14 cellular contexts compared by ENCODE assay signal in genomic region chr15:31461911-31462480, GRCh38.
DNase-seq lines count a peak whose midpoint lies in the region; ATAC-seq and TF ChIP-seq lines count a peak whose summit lies in the region.
"Had no signal": no experiment of that assay in that cellular context is flagged by ENCODE, and none has a peak within 500 bp of the region (broad histone marks: within the 10 kb centered on the region; RNA-seq: fewer than 3 reads in every experiment).

No MANE protein-coding gene starts in this region.

- no peaks in the 10 kb centered on the region for H3K9me3 Mint-ChIP-seq in activated CD8-positive, alpha-beta T cell treated with anti-CD3 and anti-CD28 coated beads for 36 hours
- H3K9me3 Mint-ChIP-seq in activated CD8-positive, alpha-beta T cell treated with anti-CD3 and anti-CD28 coated beads, Interleukin-2, amount 10 ng/mL, durations not matched to agents 7 days and 5 days (ENCODE audit: insufficient read depth): no peaks in the 10 kb centered on the region
- H3K9me3 Mint-ChIP-seq: activated naive CD4-positive, alpha-beta T cell treated with anti-CD3 and anti-CD28 coated beads, Interleukin-2, amount 50 U/mL, for 72 hours had no signal

- H3K36me3 ChIP-seq in OCI-LY7 (ENCODE audit: insufficient read depth, low read length): no peaks in the 10 kb centered on the region
- H3K36me3 ChIP-seq in spleen: no peaks in the 10 kb centered on the region

- H3K4me1 Mint-ChIP-seq in activated CD8-positive, alpha-beta T cell treated with anti-CD3 and anti-CD28 coated beads for 36 hours (ENCODE audit: low read depth): peaks cover 22% of the 10 kb centered on the region
- peaks cover 9% of the 10 kb centered on the region for H3K4me1 Mint-ChIP-seq in activated CD8-positive, alpha-beta T cell treated with anti-CD3 and anti-CD28 coated beads, Interleukin-2, amount 10 ng/mL, durations not matched to agents 7 days and 5 days (ENCODE audit: low read depth)

- H3K27ac ChIP-seq in OCI-LY7 (ENCODE audit: low read depth, low read length, poor library complexity, severe bottlenecking) (peak overlapping the region; percentile 96), spleen (no peak overlapping the region), dorsolateral prefrontal cortex (no peak overlapping the region)

- no TSS peak for BruUV-seq in OCI-LY7 (replicated peaks; lab: Mats Ljungman, UMichigan)

- no peaks in the 10 kb centered on the region for H4K20me1 ChIP-seq in OCI-LY7 (ENCODE audit: insufficient read depth, low read length)

- no peak for ATAC-seq in activated CD8-positive, alpha-beta T cell treated with anti-CD3 and anti-CD28 coated beads for 36 hours
- no peak for ATAC-seq in activated CD8-positive, alpha-beta T cell treated with anti-CD3 and anti-CD28 coated beads, Interleukin-2, amount 10 ng/mL, durations not matched to agents 7 days and 5 days
- ATAC-seq: activated naive CD4-positive, alpha-beta T cell treated with anti-CD3 and anti-CD28 coated beads, Interleukin-2, amount 50 U/mL, for 72 hours; T-helper 17 cell had no signal

- H3K4me1 ChIP-seq in OCI-LY7 (ENCODE audit: insufficient read depth, low read length, poor library complexity, severe bottlenecking) (peaks cover 88% of the 10 kb centered on the region), spleen (peaks cover 0 to 44% (median 25%) of the 10 kb centered on the region in 6 donors)

- TF ChIP-seq CTCF in activated CD8-positive, alpha-beta T cell treated with anti-CD3 and anti-CD28 coated beads for 36 hours (IDR thresholded peaks at IDR 0.05): peak; percentile 10
- peak; percentile 74 for TF ChIP-seq CTCF in OCI-LY7 (conservative IDR thresholded peaks at IDR 0.05; ENCODE audit: low read length)
- TF ChIP-seq CTCF in fibroblast of villous mesenchyme (IDR thresholded peaks at IDR 0.05; ENCODE audit: insufficient read depth, low read depth, low read length): peak; percentile 35
- no peak for TF ChIP-seq CTCF in spleen (IDR thresholded peaks at IDR 0.05 in 8 of 11, conservative IDR thresholded peaks at IDR 0.05 in 3 of 11)
- TF ChIP-seq CTCF in dorsolateral prefrontal cortex (IDR thresholded peaks at IDR 0.05 in 54 of 56, conservative IDR thresholded peaks at IDR 0.05 in 2 of 56; ENCODE audit: low read depth in 1 of 56, partially characterized antibody in 56 of 56): peak in 13 of 56 donors; percentile 7 to 26 (median 20)

- WGBS in spleen, 5 donors: 76 to 94% (median 89%) methylated on average over 9 of the region's 9 CpGs

- no peaks in the 10 kb centered on the region for H3K36me3 Mint-ChIP-seq in activated CD8-positive, alpha-beta T cell treated with anti-CD3 and anti-CD28 coated beads for 36 hours (ENCODE audit: low read depth)
- no peaks in the 10 kb centered on the region for H3K36me3 Mint-ChIP-seq in activated CD8-positive, alpha-beta T cell treated with anti-CD3 and anti-CD28 coated beads, Interleukin-2, amount 10 ng/mL, durations not matched to agents 7 days and 5 days (ENCODE audit: low read depth)
- H3K36me3 Mint-ChIP-seq: activated naive CD4-positive, alpha-beta T cell treated with anti-CD3 and anti-CD28 coated beads, Interleukin-2, amount 50 U/mL, for 72 hours had no signal

- H3K4me3 ChIP-seq in OCI-LY7 (ENCODE audit: low read depth, low read length, poor library complexity, severe bottlenecking) (peak overlapping the region; percentile 18), fibroblast of villous mesenchyme (ENCODE audit: low read depth, low read length) (no peak overlapping the region), spleen (no peak overlapping the region), dorsolateral prefrontal cortex (no peak overlapping the region)

- H2AFZ ChIP-seq in OCI-LY7 (ENCODE audit: low read length): peak overlapping the region; percentile 39; the same call in 1 of the 2 replicates

- H3K27me3 Mint-ChIP-seq in activated CD8-positive, alpha-beta T cell treated with anti-CD3 and anti-CD28 coated beads for 36 hours: no peaks in the 10 kb centered on the region
- H3K27me3 Mint-ChIP-seq in activated CD8-positive, alpha-beta T cell treated with anti-CD3 and anti-CD28 coated beads, Interleukin-2, amount 10 ng/mL, durations not matched to agents 7 days and 5 days (ENCODE audit: low read depth): no peaks in the 10 kb centered on the region
- H3K27me3 Mint-ChIP-seq: T-helper 17 cell had no signal

- no peak for DNase-seq in activated CD8-positive, alpha-beta T cell treated with anti-CD3 and anti-CD28 coated beads for 36 hours
- DNase-seq in activated CD8-positive, alpha-beta T cell treated with anti-CD3 and anti-CD28 coated beads, Interleukin-2, amount 10 ng/mL, durations not matched to agents 7 days and 5 days: no peak
- DNase-seq in OCI-LY7 (ENCODE audit: low spot score) (peak; percentile 59), fibroblast of villous mesenchyme (ENCODE audit: low read depth) (no peak), spleen (peak; percentile 40), dorsolateral prefrontal cortex (no peak), cerebellar cortex (ENCODE audit: low spot score) (no peak)
- no peak for DNase-seq in stimulated activated CD4-positive, alpha-beta T cell treated with anti-CD3 and anti-CD28 coated beads, Interleukin-4, amount 100 ng/mL, for 24 hours
- DNase-seq: cortex of kidney; DMS79 treated with DMSO at 0.1 percent for 48 hours; NCI-H1092; stimulated activated CD4-positive, alpha-beta T cell treated with anti-CD3 and anti-CD28 coated beads, Interleukin-15, amount 100 ng/mL, for 24 hours; T-helper 17 cell had no signal

- no peak for TF ChIP-seq POLR2A in spleen (IDR thresholded peaks at IDR 0.05)

- H3K9me3 ChIP-seq in OCI-LY7 (ENCODE audit: low read length) (no peaks in the 10 kb centered on the region), spleen (no peaks in the 10 kb centered on the region)

- no peak overlapping the region for H3K4me3 Mint-ChIP-seq in activated CD8-positive, alpha-beta T cell treated with anti-CD3 and anti-CD28 coated beads for 36 hours
- no peak overlapping the region for H3K4me3 Mint-ChIP-seq in activated CD8-positive, alpha-beta T cell treated with anti-CD3 and anti-CD28 coated beads, Interleukin-2, amount 10 ng/mL, durations not matched to agents 7 days and 5 days
- H3K4me3 Mint-ChIP-seq: T-helper 17 cell had no signal

- no peaks in the 10 kb centered on the region for H3K9me2 ChIP-seq in OCI-LY7 (ENCODE audit: insufficient read depth, low read length)

- no peak overlapping the region for H3K27ac Mint-ChIP-seq in activated CD8-positive, alpha-beta T cell treated with anti-CD3 and anti-CD28 coated beads for 36 hours
- H3K27ac Mint-ChIP-seq in activated CD8-positive, alpha-beta T cell treated with anti-CD3 and anti-CD28 coated beads, Interleukin-2, amount 10 ng/mL, durations not matched to agents 7 days and 5 days: no peak overlapping the region
- H3K27ac Mint-ChIP-seq: T-helper 17 cell had no signal

- H3K79me2 ChIP-seq in OCI-LY7 (ENCODE audit: insufficient read depth, low read depth, low read length): no peaks in the 10 kb centered on the region

- CTCF ChIA-PET in activated CD8-positive, alpha-beta T cell treated with anti-CD3 and anti-CD28 coated beads for 36 hours (lab: Charles Lee): interaction anchor here (2.1 to 4.5 kb wide), 2 partner anchors 23 to 27 kb away, joined by 4 to 31 read pairs; no protein-coding TSS in a partner anchor
- CTCF ChIA-PET in activated CD8-positive, alpha-beta T cell treated with anti-CD3 and anti-CD28 coated beads, Interleukin-2, amount 10 ng/mL, durations not matched to agents 7 days and 5 days (lab: Charles Lee): interaction anchor here (1.3 kb wide), 1 partner anchor 10 kb away, joined by 3 read pairs; no protein-coding TSS in a partner anchor
- CTCF ChIA-PET in OCI-LY7 (lab: Charles Lee; ENCODE audit: unreplicated experiment): no interaction called here

- intact Hi-C loops in activated CD8-positive, alpha-beta T cell treated with anti-CD3 and anti-CD28 coated beads for 36 hours (cut with micrococcal nuclease): no loop called here
- intact Hi-C loops in OCI-LY7 (cut with micrococcal nuclease; ENCODE audit: unreplicated experiment) (no loop called here), spleen (cut with DNase I; ENCODE audit: low total_unique reads) (no loop called here), dorsolateral prefrontal cortex (cut with DNase I) (no loop called here)

- H3K27me3 ChIP-seq in spleen (replicated peaks in 1 of 7) (no peaks in the 10 kb centered on the region), dorsolateral prefrontal cortex (no peaks in the 10 kb centered on the region)

- POLR2A ChIA-PET in activated CD8-positive, alpha-beta T cell treated with anti-CD3 and anti-CD28 coated beads for 36 hours (lab: Charles Lee): no interaction called here
- POLR2A ChIA-PET in activated CD8-positive, alpha-beta T cell treated with anti-CD3 and anti-CD28 coated beads, Interleukin-2, amount 10 ng/mL, durations not matched to agents 7 days and 5 days (lab: Charles Lee): no interaction called here
- POLR2A ChIA-PET in OCI-LY7 (lab: Charles Lee): interaction anchor here (1.0 kb wide), 1 partner anchor 9 kb away, joined by 4 read pairs; no protein-coding TSS in a partner anchor

- peak overlapping the region; percentile 49 for H3K4me2 ChIP-seq in OCI-LY7 (ENCODE audit: low read length)

Comparison
In these comparisons a context has a peak if more than half of its experiments do, and no peak if none do; other contexts are left out.
1. DNase-seq: peak in OCI-LY7 (single experiment) and spleen (single experiment); none in activated CD8-positive, alpha-beta T cell treated with anti-CD3 and anti-CD28 coated beads for 36 hours (single experiment), activated CD8-positive, alpha-beta T cell treated with anti-CD3 and anti-CD28 coated beads, Interleukin-2, amount 10 ng/mL, durations not matched to agents 7 days and 5 days (single experiment), fibroblast of villous mesenchyme (single experiment), dorsolateral prefrontal cortex (0 of 10), stimulated activated CD4-positive, alpha-beta T cell treated with anti-CD3 and anti-CD28 coated beads, Interleukin-4, amount 100 ng/mL, for 24 hours (single experiment) and cerebellar cortex (single experiment).
2. CTCF ChIP-seq: peak in activated CD8-positive, alpha-beta T cell treated with anti-CD3 and anti-CD28 coated beads for 36 hours (single experiment), OCI-LY7 (single experiment) and fibroblast of villous mesenchyme (single experiment); none in spleen (0 of 11).